12 cellular contexts compared by ENCODE assay signal in genomic region chr5:89117131-89117644, GRCh38.
DNase-seq lines count a peak whose midpoint lies in the region; ATAC-seq, FAIRE-seq and TF ChIP-seq lines count a peak whose summit lies in the region.
"Had no signal": no experiment of that assay in that cellular context is flagged by ENCODE, and none has a peak within 500 bp of the region (broad histone marks: within the 10 kb centered on the region; RNA-seq: fewer than 3 reads in every experiment).

No MANE protein-coding gene starts in this region.

- H3K4me1 ChIP-seq in mammary epithelial cell (ENCODE audit: insufficient read depth, low read length) (no peaks in the 10 kb centered on the region), breast epithelium (no peaks in the 10 kb centered on the region)
- H3K4me1 ChIP-seq: esophagus muscularis mucosa had no signal

- H3K36me3 Mint-ChIP-seq in effector memory CD8-positive, alpha-beta T cell (ENCODE audit: insufficient read depth), result no peaks in the 10 kb centered on the region
- H3K36me3 Mint-ChIP-seq: activated CD8-positive, alpha-beta memory T cell treated with anti-CD3 and anti-CD28 coated beads, Interleukin-2, amount 10 ng/mL, durations not matched to agents 7 days and 5 days had no signal

- ATAC-seq in HG02981 (IDR thresholded peaks at IDR 0.05; ENCODE audit: unreplicated experiment), result peak; percentile 88
- ATAC-seq in effector memory CD8-positive, alpha-beta T cell (replicated peaks), result no peak
- ATAC-seq: activated CD8-positive, alpha-beta memory T cell treated with anti-CD3 and anti-CD28 coated beads, Interleukin-2, amount 10 ng/mL, durations not matched to agents 7 days and 5 days had no signal

- TF ChIP-seq POLR2A in breast epithelium (IDR thresholded peaks at IDR 0.05), result no peak

- DNase-seq in mammary epithelial cell (peak; percentile 66), breast epithelium (ENCODE audit: low spot score in 2 of 2) (no peak), RPMI8226 (peak; percentile 24), SK-N-DZ (ENCODE audit: low spot score) (no peak), HTR-8/SVneo (ENCODE audit: insufficient read length, low spot score) (no peak)
- DNase-seq in stimulated activated CD4-positive, alpha-beta T cell treated with anti-CD3 and anti-CD28 coated beads, Interleukin-4, amount 100 ng/mL, for 4 hours, result no peak
- DNase-seq in effector memory CD8-positive, alpha-beta T cell, result no peak
- DNase-seq: activated CD8-positive, alpha-beta memory T cell treated with anti-CD3 and anti-CD28 coated beads, Interleukin-2, amount 10 ng/mL, durations not matched to agents 7 days and 5 days; NCI-H446 treated with DMSO at 0.1 percent for 48 hours had no signal

- WGBS in mammary epithelial cell (ENCODE audit: low coverage, missing lambda C conversion rate), result 89% methylated on average over 1 of the region's 1 CpG

- peak overlapping the region; percentile 20 for H3K4me2 ChIP-seq in mammary epithelial cell (ENCODE audit: insufficient read depth, low read depth, low read length)

- H3K27ac ChIP-seq in mammary epithelial cell (ENCODE audit: insufficient read depth, low read depth, low read length), result no peak overlapping the region
- no peak overlapping the region for H3K27ac ChIP-seq in breast epithelium
- H3K27ac ChIP-seq: esophagus muscularis mucosa had no signal

- H3K4me3 Mint-ChIP-seq in effector memory CD8-positive, alpha-beta T cell, result no peak overlapping the region
- H3K4me3 Mint-ChIP-seq: activated CD8-positive, alpha-beta memory T cell treated with anti-CD3 and anti-CD28 coated beads, Interleukin-2, amount 10 ng/mL, durations not matched to agents 7 days and 5 days had no signal

- no peaks in the 10 kb centered on the region for H3K27me3 ChIP-seq in mammary epithelial cell (ENCODE audit: insufficient read depth, low read length)
- no peaks in the 10 kb centered on the region for H3K27me3 ChIP-seq in breast epithelium
- H3K27me3 ChIP-seq: esophagus muscularis mucosa had no signal

- H3K9me3 ChIP-seq in mammary epithelial cell (replicated peaks; ENCODE audit: insufficient read depth, low read length) (no peaks in the 10 kb centered on the region), breast epithelium (no peaks in the 10 kb centered on the region)
- H3K9me3 ChIP-seq: esophagus muscularis mucosa had no signal

- intact Hi-C loops in mammary epithelial cell (cut with micrococcal nuclease), result no loop called here
- intact Hi-C loops in breast epithelium (cut with DNase I; ENCODE audit: low total_unique reads), result no loop called here

- H3K9ac ChIP-seq in mammary epithelial cell (ENCODE audit: insufficient read depth, low read length), result no peak overlapping the region

- H2AFZ ChIP-seq in mammary epithelial cell (ENCODE audit: low read depth, low read length), result no peak overlapping the region

- H3K79me2 ChIP-seq in mammary epithelial cell (ENCODE audit: insufficient read depth, low read length), result no peaks in the 10 kb centered on the region

- H3K36me3 ChIP-seq in mammary epithelial cell (ENCODE audit: insufficient read depth, low read length) (no peaks in the 10 kb centered on the region), breast epithelium (no peaks in the 10 kb centered on the region)
- H3K36me3 ChIP-seq: esophagus muscularis mucosa had no signal

- H3K4me3 ChIP-seq in mammary epithelial cell (replicated peaks in 1 of 3; ENCODE audit: insufficient read depth in 1 of 3, low read depth in 2 of 3, low read length in 3 of 3), result no peak overlapping the region
- no peak overlapping the region for H3K4me3 ChIP-seq in breast epithelium
- H3K4me3 ChIP-seq: esophagus muscularis mucosa had no signal

- no peaks in the 10 kb centered on the region for H3K4me1 Mint-ChIP-seq in effector memory CD8-positive, alpha-beta T cell (ENCODE audit: low read depth in 2 of 2)
- H3K4me1 Mint-ChIP-seq: activated CD8-positive, alpha-beta memory T cell treated with anti-CD3 and anti-CD28 coated beads, Interleukin-2, amount 10 ng/mL, durations not matched to agents 7 days and 5 days had no signal

- CTCF ChIA-PET in mammary epithelial cell (lab: Charles Lee; ENCODE audit: low non-redundant PET), result no interaction called here

- no peak for TF ChIP-seq CTCF in mammary epithelial cell (conservative IDR thresholded peaks at IDR 0.05 in 1 of 2, IDR thresholded peaks at IDR 0.05 in 1 of 2; ENCODE audit: extremely low read depth in 1 of 2, insufficient read depth in 1 of 2, low read depth in 1 of 2, low read length in 2 of 2)
- no peak for TF ChIP-seq CTCF in breast epithelium (IDR thresholded peaks at IDR 0.05)

- dilution Hi-C loops in mammary epithelial cell (cut with HindIII; ENCODE audit: low sequenced_read_pairs), result no loop called here

- in situ Hi-C loops in mammary epithelial cell (cut with MboI; ENCODE audit: low sequenced_read_pairs in 2 of 2), result no loop called here

- FAIRE-seq in HTR-8/SVneo (lab: Jason Lieb, UNC), result no peak
- FAIRE-seq: A204.1 had no signal

- H3K9me3 Mint-ChIP-seq in effector memory CD8-positive, alpha-beta T cell, result no peaks in the 10 kb centered on the region

- no peak overlapping the region for H3K27ac Mint-ChIP-seq in effector memory CD8-positive, alpha-beta T cell
- H3K27ac Mint-ChIP-seq: activated CD8-positive, alpha-beta memory T cell treated with anti-CD3 and anti-CD28 coated beads, Interleukin-2, amount 10 ng/mL, durations not matched to agents 7 days and 5 days had no signal

- no peaks in the 10 kb centered on the region for H3K27me3 Mint-ChIP-seq in effector memory CD8-positive, alpha-beta T cell
- H3K27me3 Mint-ChIP-seq: activated CD8-positive, alpha-beta memory T cell treated with anti-CD3 and anti-CD28 coated beads, Interleukin-2, amount 10 ng/mL, durations not matched to agents 7 days and 5 days had no signal

- H4K20me1 ChIP-seq in mammary epithelial cell (ENCODE audit: insufficient read depth, low read length), result no peaks in the 10 kb centered on the region

- BruUV-seq in mammary epithelial cell (replicated peaks; lab: Mats Ljungman, UMichigan), result no TSS peak

Comparison
In these comparisons a context has a peak if more than half of its experiments do, and no peak if none do; other contexts are left out.
1. DNase-seq: peak in mammary epithelial cell (single experiment) and RPMI8226 (single experiment); none in breast epithelium (0 of 2), SK-N-DZ (single experiment), HTR-8/SVneo (single experiment), stimulated activated CD4-positive, alpha-beta T cell treated with anti-CD3 and anti-CD28 coated beads, Interleukin-4, amount 100 ng/mL, for 4 hours (0 of 2) and effector memory CD8-positive, alpha-beta T cell (0 of 3).